Comparison of ENCODE assay signal across 1 cellular context in the genomic region with DNA sequence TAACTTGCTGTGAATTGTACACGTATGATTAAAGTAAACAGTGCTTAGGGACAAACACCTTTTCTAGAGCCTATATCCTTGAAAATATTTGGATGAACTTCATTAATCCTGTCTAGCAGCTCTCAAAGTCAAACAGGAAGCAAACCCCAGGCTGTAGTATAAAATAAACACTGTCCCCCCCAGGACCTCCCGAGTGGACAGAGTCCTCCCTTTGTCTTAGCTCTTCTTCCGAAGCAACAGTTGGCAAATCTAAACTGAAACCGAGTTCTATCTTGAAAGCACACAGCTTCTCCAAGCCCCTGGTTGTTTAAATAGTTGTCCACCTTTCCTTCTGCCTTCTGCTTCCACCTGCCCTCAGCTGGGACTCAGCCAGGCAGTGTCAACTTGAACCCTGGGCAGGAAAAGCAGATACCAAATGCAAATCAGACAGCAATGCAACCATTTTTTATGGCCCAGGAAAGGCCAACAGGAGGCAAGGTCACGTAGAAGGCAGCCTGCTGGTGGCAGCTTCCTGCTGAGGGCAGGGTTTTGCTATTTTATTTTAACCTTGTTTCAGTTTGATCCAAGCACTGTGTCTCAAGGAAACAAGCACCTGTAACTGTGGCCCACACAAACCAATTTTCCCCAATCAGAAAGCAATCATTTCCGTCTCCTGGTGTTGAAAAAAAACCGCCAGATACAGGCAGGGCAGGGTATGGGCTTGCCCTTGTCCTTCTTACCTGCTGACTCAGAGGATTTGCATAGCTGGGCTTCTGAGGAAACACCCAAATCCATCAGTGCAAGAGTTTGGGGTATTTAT.
A peak's percentile ranks its signal among the peaks of the same experiment; 100 is the strongest.
TF ChIP-seq lines count a peak whose summit lies in the region.

No MANE protein-coding gene starts in this region.

TF ChIP-seq in K562, 482 proteins besides CTCF, POLR2A, EP300 and RAD21 (continued from another document and continues in another):
- TF ChIP-seq, protein P1, sequence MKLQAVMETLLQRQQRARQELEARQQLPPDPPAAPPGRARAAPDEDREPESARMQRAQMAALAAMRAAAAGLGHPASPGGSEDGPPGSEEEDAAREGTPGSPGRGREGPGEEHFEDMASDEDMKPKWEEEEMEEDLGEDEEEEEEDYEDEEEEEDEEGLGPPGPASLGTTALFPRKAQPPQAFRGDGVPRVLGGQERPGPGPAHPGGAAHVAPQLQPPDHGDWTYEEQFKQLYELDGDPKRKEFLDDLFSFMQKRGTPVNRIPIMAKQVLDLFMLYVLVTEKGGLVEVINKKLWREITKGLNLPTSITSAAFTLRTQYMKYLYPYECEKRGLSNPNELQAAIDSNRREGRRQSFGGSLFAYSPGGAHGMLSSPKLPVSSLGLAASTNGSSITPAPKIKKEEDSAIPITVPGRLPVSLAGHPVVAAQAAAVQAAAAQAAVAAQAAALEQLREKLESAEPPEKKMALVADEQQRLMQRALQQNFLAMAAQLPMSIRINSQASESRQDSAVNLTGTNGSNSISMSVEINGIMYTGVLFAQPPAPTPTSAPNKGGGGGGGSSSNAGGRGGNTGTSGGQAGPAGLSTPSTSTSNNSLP (IDR thresholded peaks at IDR 0.05; ENCODE audit: borderline replicate concordance, low read depth, low read length), result no peak
- TF ChIP-seq WHSC1 (IDR thresholded peaks at IDR 0.05; ENCODE audit: low read length) (no peak), TRIM24 (IDR thresholded peaks at IDR 0.05) (no peak), ZNF143 (CRISPR knock-in tag; IDR thresholded peaks at IDR 0.05) (no peak), SMARCB1 (IDR thresholded peaks at IDR 0.05; ENCODE audit: insufficient read length, low read depth) (no peak), RNF2 (IDR thresholded peaks at IDR 0.05) (no peak), ZNF586 (CRISPR knock-in tag; conservative IDR thresholded peaks at IDR 0.05) (no peak), JUN (IDR thresholded peaks at IDR 0.05; ENCODE audit: borderline replicate concordance, low read depth, low read length) (no peak), JUN (CRISPR knock-in tag; IDR thresholded peaks at IDR 0.05; ENCODE audit: borderline replicate concordance) (no peak), NFATC3 (IDR thresholded peaks at IDR 0.05) (no peak), MCM3 (IDR thresholded peaks at IDR 0.05) (no peak), EZH2 (IDR thresholded peaks at IDR 0.05; ENCODE audit: borderline replicate concordance, low read depth, low read length) (no peak), KDM4B (IDR thresholded peaks at IDR 0.05; ENCODE audit: borderline replicate concordance in 2 of 2, low read depth in 1 of 2) (no peak), FOSL1 (tag; conservative IDR thresholded peaks at IDR 0.05) (0 out of 2 replicates have a peak, but pooled peaks have one; percentile 12), HEY1 (CRISPR knock-in tag; IDR thresholded peaks at IDR 0.05; ENCODE audit: borderline replicate concordance) (no peak), FOXJ3 (CRISPR knock-in tag; IDR thresholded peaks at IDR 0.05) (no peak), ZNF699 (CRISPR knock-in tag; IDR thresholded peaks at IDR 0.05; ENCODE audit: insufficient replicate concordance) (no peak), SETDB1 (IDR thresholded peaks at IDR 0.05; ENCODE audit: low read length) (no peak), ZNF583 (CRISPR knock-in tag; IDR thresholded peaks at IDR 0.05) (0 out of 2 replicates have a peak, but pooled peaks have one; percentile 37), MAFF (IDR thresholded peaks at IDR 0.05; ENCODE audit: low read length) (peak; percentile 38; the same call in 1 of the 2 replicates), MAFG (tag; conservative IDR thresholded peaks at IDR 0.05) (peak; percentile 59), ZFP36 (IDR thresholded peaks at IDR 0.05; ENCODE audit: low read depth, low read length, partially characterized antibody) (peak; percentile 51), CTBP1 (IDR thresholded peaks at IDR 0.05; ENCODE audit: borderline replicate concordance) (no peak), NUFIP1 (IDR thresholded peaks at IDR 0.05; ENCODE audit: partially characterized antibody) (no peak), HNRNPUL1 (IDR thresholded peaks at IDR 0.05; ENCODE audit: low read length) (no peak), FOXA3 (CRISPR knock-in tag; conservative IDR thresholded peaks at IDR 0.05 in 1 of 2, IDR thresholded peaks at IDR 0.05 in 1 of 2) (no peak), ZC3H11A (IDR thresholded peaks at IDR 0.05; ENCODE audit: low read depth, low read length) (no peak), ZNF431 (CRISPR knock-in tag; IDR thresholded peaks at IDR 0.05) (no peak), NCOR1 (IDR thresholded peaks at IDR 0.05) (no peak), ZSCAN32 (CRISPR knock-in tag; IDR thresholded peaks at IDR 0.05) (no peak)
- TF ChIP-seq, protein P2, sequence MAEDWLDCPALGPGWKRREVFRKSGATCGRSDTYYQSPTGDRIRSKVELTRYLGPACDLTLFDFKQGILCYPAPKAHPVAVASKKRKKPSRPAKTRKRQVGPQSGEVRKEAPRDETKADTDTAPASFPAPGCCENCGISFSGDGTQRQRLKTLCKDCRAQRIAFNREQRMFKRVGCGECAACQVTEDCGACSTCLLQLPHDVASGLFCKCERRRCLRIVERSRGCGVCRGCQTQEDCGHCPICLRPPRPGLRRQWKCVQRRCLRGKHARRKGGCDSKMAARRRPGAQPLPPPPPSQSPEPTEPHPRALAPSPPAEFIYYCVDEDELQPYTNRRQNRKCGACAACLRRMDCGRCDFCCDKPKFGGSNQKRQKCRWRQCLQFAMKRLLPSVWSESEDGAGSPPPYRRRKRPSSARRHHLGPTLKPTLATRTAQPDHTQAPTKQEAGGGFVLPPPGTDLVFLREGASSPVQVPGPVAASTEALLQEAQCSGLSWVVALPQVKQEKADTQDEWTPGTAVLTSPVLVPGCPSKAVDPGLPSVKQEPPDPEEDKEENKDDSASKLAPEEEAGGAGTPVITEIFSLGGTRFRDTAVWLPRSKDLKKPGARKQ (CRISPR knock-in tag; IDR thresholded peaks at IDR 0.05), result no peak
- TF ChIP-seq, protein P3, sequence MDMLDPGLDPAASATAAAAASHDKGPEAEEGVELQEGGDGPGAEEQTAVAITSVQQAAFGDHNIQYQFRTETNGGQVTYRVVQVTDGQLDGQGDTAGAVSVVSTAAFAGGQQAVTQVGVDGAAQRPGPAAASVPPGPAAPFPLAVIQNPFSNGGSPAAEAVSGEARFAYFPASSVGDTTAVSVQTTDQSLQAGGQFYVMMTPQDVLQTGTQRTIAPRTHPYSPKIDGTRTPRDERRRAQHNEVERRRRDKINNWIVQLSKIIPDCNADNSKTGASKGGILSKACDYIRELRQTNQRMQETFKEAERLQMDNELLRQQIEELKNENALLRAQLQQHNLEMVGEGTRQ (CRISPR knock-in tag; IDR thresholded peaks at IDR 0.05), result no peak
- TF ChIP-seq, protein P4, sequence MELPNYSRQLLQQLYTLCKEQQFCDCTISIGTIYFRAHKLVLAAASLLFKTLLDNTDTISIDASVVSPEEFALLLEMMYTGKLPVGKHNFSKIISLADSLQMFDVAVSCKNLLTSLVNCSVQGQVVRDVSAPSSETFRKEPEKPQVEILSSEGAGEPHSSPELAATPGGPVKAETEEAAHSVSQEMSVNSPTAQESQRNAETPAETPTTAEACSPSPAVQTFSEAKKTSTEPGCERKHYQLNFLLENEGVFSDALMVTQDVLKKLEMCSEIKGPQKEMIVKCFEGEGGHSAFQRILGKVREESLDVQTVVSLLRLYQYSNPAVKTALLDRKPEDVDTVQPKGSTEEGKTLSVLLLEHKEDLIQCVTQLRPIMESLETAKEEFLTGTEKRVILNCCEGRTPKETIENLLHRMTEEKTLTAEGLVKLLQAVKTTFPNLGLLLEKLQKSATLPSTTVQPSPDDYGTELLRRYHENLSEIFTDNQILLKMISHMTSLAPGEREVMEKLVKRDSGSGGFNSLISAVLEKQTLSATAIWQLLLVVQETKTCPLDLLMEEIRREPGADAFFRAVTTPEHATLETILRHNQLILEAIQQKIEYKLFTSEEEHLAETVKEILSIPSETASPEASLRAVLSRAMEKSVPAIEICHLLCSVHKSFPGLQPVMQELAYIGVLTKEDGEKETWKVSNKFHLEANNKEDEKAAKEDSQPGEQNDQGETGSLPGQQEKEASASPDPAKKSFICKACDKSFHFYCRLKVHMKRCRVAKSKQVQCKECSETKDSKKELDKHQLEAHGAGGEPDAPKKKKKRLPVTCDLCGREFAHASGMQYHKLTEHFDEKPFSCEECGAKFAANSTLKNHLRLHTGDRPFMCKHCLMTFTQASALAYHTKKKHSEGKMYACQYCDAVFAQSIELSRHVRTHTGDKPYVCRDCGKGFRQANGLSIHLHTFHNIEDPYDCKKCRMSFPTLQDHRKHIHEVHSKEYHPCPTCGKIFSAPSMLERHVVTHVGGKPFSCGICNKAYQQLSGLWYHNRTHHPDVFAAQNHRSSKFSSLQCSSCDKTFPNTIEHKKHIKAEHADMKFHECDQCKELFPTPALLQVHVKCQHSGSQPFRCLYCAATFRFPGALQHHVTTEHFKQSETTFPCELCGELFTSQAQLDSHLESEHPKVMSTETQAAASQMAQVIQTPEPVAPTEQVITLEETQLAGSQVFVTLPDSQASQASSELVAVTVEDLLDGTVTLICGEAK (IDR thresholded peaks at IDR 0.05), result no peak
- TF ChIP-seq, protein P4 (CRISPR knock-in tag; IDR thresholded peaks at IDR 0.05), result no peak
- TF ChIP-seq, protein P5, sequence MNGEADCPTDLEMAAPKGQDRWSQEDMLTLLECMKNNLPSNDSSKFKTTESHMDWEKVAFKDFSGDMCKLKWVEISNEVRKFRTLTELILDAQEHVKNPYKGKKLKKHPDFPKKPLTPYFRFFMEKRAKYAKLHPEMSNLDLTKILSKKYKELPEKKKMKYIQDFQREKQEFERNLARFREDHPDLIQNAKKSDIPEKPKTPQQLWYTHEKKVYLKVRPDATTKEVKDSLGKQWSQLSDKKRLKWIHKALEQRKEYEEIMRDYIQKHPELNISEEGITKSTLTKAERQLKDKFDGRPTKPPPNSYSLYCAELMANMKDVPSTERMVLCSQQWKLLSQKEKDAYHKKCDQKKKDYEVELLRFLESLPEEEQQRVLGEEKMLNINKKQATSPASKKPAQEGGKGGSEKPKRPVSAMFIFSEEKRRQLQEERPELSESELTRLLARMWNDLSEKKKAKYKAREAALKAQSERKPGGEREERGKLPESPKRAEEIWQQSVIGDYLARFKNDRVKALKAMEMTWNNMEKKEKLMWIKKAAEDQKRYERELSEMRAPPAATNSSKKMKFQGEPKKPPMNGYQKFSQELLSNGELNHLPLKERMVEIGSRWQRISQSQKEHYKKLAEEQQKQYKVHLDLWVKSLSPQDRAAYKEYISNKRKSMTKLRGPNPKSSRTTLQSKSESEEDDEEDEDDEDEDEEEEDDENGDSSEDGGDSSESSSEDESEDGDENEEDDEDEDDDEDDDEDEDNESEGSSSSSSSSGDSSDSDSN (IDR thresholded peaks at IDR 0.05; ENCODE audit: borderline replicate concordance in 1 of 2, low read depth in 2 of 2, low read length in 2 of 2), result no peak
- TF ChIP-seq, protein P6, sequence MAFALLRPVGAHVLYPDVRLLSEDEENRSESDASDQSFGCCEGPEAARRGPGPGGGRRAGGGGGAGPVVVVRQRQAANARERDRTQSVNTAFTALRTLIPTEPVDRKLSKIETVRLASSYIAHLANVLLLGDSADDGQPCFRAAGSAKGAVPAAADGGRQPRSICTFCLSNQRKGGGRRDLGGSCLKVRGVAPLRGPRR (CRISPR knock-in tag; IDR thresholded peaks at IDR 0.05), result no peak
- TF ChIP-seq, protein P7, sequence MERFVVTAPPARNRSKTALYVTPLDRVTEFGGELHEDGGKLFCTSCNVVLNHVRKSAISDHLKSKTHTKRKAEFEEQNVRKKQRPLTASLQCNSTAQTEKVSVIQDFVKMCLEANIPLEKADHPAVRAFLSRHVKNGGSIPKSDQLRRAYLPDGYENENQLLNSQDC (CRISPR knock-in tag; IDR thresholded peaks at IDR 0.05), result no peak
- TF ChIP-seq, protein P8, sequence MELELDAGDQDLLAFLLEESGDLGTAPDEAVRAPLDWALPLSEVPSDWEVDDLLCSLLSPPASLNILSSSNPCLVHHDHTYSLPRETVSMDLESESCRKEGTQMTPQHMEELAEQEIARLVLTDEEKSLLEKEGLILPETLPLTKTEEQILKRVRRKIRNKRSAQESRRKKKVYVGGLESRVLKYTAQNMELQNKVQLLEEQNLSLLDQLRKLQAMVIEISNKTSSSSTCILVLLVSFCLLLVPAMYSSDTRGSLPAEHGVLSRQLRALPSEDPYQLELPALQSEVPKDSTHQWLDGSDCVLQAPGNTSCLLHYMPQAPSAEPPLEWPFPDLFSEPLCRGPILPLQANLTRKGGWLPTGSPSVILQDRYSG (tag; conservative IDR thresholded peaks at IDR 0.05; ENCODE audit: low read depth), result no peak
- TF ChIP-seq, protein P9, sequence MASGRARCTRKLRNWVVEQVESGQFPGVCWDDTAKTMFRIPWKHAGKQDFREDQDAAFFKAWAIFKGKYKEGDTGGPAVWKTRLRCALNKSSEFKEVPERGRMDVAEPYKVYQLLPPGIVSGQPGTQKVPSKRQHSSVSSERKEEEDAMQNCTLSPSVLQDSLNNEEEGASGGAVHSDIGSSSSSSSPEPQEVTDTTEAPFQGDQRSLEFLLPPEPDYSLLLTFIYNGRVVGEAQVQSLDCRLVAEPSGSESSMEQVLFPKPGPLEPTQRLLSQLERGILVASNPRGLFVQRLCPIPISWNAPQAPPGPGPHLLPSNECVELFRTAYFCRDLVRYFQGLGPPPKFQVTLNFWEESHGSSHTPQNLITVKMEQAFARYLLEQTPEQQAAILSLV (tag; IDR thresholded peaks at IDR 0.05), result no peak
